7 cellular contexts compared by ENCODE assay signal in genomic region chr7:65926588-65926987, GRCh38.
"Had no signal": no experiment of that assay in that cellular context is flagged by ENCODE, and none has a peak within 500 bp of the region (broad histone marks: within the 10 kb centered on the region; RNA-seq: fewer than 3 reads in every experiment).

No MANE protein-coding gene starts in this region.

- FAIRE-seq: HepG2, HTR-8/SVneo had no signal

- DNase-seq: IMR-90, KBM-7, KG1 had no signal

- H3K9ac ChIP-seq: KMS-11 had no signal

- H3K27ac ChIP-seq: HL-60, KMS-11 had no signal

- H3K4me2 ChIP-seq: KMS-11 had no signal

- ATAC-seq: HepG2 had no signal
